ENCODE assay signal across 1 cellular context in the genomic region with DNA sequence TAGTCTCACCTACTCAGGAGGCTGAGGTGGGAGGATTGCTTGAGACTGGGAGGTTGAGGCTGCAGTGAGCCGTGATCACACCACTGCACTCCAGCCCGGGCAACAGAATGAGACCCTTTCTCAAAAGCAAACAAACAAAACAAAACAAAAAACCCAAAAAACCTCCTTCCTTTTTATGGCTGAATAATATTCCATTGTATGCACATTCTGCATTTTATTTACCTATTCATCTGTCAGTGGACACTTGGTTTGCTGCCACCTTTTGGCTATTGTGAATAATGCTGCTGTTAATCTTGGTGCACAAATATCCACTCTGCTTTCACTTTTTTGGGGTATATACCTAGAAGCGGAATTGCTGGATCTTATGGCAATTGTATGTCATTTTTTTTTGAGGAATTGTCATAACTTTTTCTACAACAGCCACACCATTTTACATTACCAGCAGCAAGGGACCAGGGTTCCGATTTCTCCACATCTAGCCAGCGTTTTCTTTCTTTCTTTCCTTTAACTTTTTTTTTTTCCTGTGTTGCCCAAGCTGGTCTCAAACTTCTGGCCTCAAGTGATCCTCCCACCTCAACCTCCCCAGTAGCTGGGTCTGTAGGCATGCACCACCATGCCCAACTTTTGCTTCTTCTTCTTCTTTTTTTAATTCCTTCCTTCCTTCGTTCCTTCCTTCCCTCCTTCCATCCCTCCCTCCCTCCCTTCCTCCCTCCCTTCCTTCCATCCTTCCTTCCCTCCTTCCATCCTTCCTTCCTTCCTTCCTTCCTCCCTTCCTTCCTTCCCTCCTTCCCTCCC.
A peak's percentile ranks its signal among the peaks of the same experiment; 100 is the strongest.
TF ChIP-seq lines count a peak whose summit lies in the region.

No MANE protein-coding gene starts in this region.

TF ChIP-seq in HEK293, 187 proteins besides CTCF, POLR2A, EP300 and RAD21 (continued from another document and continues in another):
- TF ChIP-seq ZBTB44 (tag by site-specific recombination; IDR thresholded peaks at IDR 0.05) (peak; percentile 84), MEIS1 (CRISPR knock-in tag; IDR thresholded peaks at IDR 0.05; ENCODE audit: borderline replicate concordance) (no peak), ZNF677 (tag by site-specific recombination; IDR thresholded peaks at IDR 0.05) (no peak), ZNF416 (tag by site-specific recombination; IDR thresholded peaks at IDR 0.05) (no peak), ZNF175 (tag by site-specific recombination; IDR thresholded peaks at IDR 0.05) (no peak), ZNF580 (tag by site-specific recombination; IDR thresholded peaks at IDR 0.05) (peak; percentile 94), ZBTB48 (tag by site-specific recombination; IDR thresholded peaks at IDR 0.05) (no peak), YY1 (tag by site-specific recombination; IDR thresholded peaks at IDR 0.05) (no peak), GFI1B (tag by site-specific recombination; IDR thresholded peaks at IDR 0.05) (no peak), ZNF48 (tag by site-specific recombination; IDR thresholded peaks at IDR 0.05) (no peak), ZBTB21 (tag by site-specific recombination; IDR thresholded peaks at IDR 0.05) (no peak), BCL11A (tag by site-specific recombination; IDR thresholded peaks at IDR 0.05; ENCODE audit: low read depth) (no peak), ZFP3 (tag by site-specific recombination; IDR thresholded peaks at IDR 0.05; ENCODE audit: low read depth) (no peak), ZNF398 (tag by site-specific recombination; IDR thresholded peaks at IDR 0.05) (no peak), ZNF140 (tag by site-specific recombination; IDR thresholded peaks at IDR 0.05) (0 out of 2 replicates have a peak, but pooled peaks have one; percentile 9), ZNF391 (tag by site-specific recombination; IDR thresholded peaks at IDR 0.05; ENCODE audit: borderline replicate concordance, low read depth) (no peak), ZNF654 (tag by site-specific recombination; IDR thresholded peaks at IDR 0.05; ENCODE audit: low read depth) (peak; percentile 39), ZNF341 (tag by site-specific recombination; IDR thresholded peaks at IDR 0.05; ENCODE audit: low read depth) (no peak), ZNF692 (tag by site-specific recombination; IDR thresholded peaks at IDR 0.05) (no peak), ZNF514 (tag by site-specific recombination; IDR thresholded peaks at IDR 0.05) (no peak), ZBTB17 (tag by site-specific recombination; IDR thresholded peaks at IDR 0.05) (no peak), ZNF660 (tag by site-specific recombination; IDR thresholded peaks at IDR 0.05) (peak; percentile 37; the same call in 1 of the 2 replicates), ZNF664 (tag by site-specific recombination; IDR thresholded peaks at IDR 0.05) (peak; percentile 90), ZNF211 (tag by site-specific recombination; IDR thresholded peaks at IDR 0.05; ENCODE audit: low read depth) (no peak), ZNF561 (tag by site-specific recombination; IDR thresholded peaks at IDR 0.05; ENCODE audit: borderline replicate concordance) (no peak), ZNF610 (tag by site-specific recombination; IDR thresholded peaks at IDR 0.05; ENCODE audit: borderline replicate concordance) (no peak), ZBTB10 (tag by site-specific recombination; IDR thresholded peaks at IDR 0.05) (no peak), ZNF747 (tag by site-specific recombination; IDR thresholded peaks at IDR 0.05) (no peak)
- TF ChIP-seq, protein P1, sequence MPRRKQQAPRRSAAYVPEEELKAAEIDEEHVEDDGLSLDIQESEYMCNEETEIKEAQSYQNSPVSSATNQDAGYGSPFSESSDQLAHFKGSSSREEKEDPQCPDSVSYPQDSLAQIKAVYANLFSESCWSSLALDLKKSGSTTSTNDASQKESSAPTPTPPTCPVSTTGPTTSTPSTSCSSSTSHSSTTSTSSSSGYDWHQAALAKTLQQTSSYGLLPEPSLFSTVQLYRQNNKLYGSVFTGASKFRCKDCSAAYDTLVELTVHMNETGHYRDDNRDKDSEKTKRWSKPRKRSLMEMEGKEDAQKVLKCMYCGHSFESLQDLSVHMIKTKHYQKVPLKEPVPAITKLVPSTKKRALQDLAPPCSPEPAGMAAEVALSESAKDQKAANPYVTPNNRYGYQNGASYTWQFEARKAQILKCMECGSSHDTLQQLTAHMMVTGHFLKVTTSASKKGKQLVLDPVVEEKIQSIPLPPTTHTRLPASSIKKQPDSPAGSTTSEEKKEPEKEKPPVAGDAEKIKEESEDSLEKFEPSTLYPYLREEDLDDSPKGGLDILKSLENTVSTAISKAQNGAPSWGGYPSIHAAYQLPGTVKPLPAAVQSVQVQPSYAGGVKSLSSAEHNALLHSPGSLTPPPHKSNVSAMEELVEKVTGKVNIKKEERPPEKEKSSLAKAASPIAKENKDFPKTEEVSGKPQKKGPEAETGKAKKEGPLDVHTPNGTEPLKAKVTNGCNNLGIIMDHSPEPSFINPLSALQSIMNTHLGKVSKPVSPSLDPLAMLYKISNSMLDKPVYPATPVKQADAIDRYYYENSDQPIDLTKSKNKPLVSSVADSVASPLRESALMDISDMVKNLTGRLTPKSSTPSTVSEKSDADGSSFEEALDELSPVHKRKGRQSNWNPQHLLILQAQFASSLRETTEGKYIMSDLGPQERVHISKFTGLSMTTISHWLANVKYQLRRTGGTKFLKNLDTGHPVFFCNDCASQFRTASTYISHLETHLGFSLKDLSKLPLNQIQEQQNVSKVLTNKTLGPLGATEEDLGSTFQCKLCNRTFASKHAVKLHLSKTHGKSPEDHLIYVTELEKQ (tag by site-specific recombination; IDR thresholded peaks at IDR 0.05; ENCODE audit: borderline replicate concordance): no peak
- TF ChIP-seq, protein P2, sequence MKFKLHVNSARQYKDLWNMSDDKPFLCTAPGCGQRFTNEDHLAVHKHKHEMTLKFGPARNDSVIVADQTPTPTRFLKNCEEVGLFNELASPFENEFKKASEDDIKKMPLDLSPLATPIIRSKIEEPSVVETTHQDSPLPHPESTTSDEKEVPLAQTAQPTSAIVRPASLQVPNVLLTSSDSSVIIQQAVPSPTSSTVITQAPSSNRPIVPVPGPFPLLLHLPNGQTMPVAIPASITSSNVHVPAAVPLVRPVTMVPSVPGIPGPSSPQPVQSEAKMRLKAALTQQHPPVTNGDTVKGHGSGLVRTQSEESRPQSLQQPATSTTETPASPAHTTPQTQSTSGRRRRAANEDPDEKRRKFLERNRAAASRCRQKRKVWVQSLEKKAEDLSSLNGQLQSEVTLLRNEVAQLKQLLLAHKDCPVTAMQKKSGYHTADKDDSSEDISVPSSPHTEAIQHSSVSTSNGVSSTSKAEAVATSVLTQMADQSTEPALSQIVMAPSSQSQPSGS (tag by site-specific recombination; IDR thresholded peaks at IDR 0.05; ENCODE audit: low read depth): no peak
- TF ChIP-seq, protein P3, sequence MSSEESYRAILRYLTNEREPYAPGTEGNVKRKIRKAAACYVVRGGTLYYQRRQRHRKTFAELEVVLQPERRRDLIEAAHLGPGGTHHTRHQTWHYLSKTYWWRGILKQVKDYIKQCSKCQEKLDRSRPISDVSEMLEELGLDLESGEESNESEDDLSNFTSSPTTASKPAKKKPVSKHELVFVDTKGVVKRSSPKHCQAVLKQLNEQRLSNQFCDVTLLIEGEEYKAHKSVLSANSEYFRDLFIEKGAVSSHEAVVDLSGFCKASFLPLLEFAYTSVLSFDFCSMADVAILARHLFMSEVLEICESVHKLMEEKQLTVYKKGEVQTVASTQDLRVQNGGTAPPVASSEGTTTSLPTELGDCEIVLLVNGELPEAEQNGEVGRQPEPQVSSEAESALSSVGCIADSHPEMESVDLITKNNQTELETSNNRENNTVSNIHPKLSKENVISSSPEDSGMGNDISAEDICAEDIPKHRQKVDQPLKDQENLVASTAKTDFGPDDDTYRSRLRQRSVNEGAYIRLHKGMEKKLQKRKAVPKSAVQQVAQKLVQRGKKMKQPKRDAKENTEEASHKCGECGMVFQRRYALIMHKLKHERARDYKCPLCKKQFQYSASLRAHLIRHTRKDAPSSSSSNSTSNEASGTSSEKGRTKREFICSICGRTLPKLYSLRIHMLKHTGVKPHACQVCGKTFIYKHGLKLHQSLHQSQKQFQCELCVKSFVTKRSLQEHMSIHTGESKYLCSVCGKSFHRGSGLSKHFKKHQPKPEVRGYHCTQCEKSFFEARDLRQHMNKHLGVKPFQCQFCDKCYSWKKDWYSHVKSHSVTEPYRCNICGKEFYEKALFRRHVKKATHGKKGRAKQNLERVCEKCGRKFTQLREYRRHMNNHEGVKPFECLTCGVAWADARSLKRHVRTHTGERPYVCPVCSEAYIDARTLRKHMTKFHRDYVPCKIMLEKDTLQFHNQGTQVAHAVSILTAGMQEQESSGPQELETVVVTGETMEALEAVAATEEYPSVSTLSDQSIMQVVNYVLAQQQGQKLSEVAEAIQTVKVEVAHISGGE (tag by site-specific recombination; conservative IDR thresholded peaks at IDR 0.05; ENCODE audit: low read depth): no peak
- TF ChIP-seq, protein P4, sequence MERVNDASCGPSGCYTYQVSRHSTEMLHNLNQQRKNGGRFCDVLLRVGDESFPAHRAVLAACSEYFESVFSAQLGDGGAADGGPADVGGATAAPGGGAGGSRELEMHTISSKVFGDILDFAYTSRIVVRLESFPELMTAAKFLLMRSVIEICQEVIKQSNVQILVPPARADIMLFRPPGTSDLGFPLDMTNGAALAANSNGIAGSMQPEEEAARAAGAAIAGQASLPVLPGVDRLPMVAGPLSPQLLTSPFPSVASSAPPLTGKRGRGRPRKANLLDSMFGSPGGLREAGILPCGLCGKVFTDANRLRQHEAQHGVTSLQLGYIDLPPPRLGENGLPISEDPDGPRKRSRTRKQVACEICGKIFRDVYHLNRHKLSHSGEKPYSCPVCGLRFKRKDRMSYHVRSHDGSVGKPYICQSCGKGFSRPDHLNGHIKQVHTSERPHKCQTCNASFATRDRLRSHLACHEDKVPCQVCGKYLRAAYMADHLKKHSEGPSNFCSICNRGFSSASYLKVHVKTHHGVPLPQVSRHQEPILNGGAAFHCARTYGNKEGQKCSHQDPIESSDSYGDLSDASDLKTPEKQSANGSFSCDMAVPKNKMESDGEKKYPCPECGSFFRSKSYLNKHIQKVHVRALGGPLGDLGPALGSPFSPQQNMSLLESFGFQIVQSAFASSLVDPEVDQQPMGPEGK (tag by site-specific recombination; IDR thresholded peaks at IDR 0.05): no peak
- TF ChIP-seq, protein P5, sequence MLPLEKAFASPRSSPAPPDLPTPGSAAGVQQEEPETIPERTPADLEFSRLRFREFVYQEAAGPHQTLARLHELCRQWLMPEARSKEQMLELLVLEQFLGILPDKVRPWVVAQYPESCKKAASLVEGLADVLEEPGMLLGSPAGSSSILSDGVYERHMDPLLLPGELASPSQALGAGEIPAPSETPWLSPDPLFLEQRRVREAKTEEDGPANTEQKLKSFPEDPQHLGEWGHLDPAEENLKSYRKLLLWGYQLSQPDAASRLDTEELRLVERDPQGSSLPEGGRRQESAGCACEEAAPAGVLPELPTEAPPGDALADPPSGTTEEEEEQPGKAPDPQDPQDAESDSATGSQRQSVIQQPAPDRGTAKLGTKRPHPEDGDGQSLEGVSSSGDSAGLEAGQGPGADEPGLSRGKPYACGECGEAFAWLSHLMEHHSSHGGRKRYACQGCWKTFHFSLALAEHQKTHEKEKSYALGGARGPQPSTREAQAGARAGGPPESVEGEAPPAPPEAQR (tag by site-specific recombination; IDR thresholded peaks at IDR 0.05): no peak
